Comparison of ENCODE assay signal across 16 cellular contexts in genomic region chr13:20709782-20710181, GRCh38. TPM values are rescaled to one million over a fixed set of nuclear protein-coding genes. Genes with fewer than 3 reads are reported as not detected.
A peak's percentile ranks its signal among the peaks of the same experiment; 100 is the strongest.
DNase-seq lines count a peak whose midpoint lies in the region; ATAC-seq, FAIRE-seq and TF ChIP-seq lines count a peak whose summit lies in the region.
"Had no signal": no experiment of that assay in that cellular context is flagged by ENCODE, and none has a peak within 500 bp of the region (broad histone marks: within the 10 kb centered on the region; RNA-seq: fewer than 3 reads in every experiment).

No MANE protein-coding gene starts in this region.

- TF ChIP-seq POLR2A in A549 (IDR thresholded peaks at IDR 0.05; ENCODE audit: low read length) (no peak), adrenal gland (IDR thresholded peaks at IDR 0.05) (no peak), gastrocnemius medialis (IDR thresholded peaks at IDR 0.05) (no peak)

- TF ChIP-seq CTCF in A549 (IDR thresholded peaks at IDR 0.05) (no peak), adrenal gland (IDR thresholded peaks at IDR 0.05) (no peak), fibroblast of the aortic adventitia (IDR thresholded peaks at IDR 0.05; ENCODE audit: insufficient read depth, low read length) (no peak), gastrocnemius medialis (IDR thresholded peaks at IDR 0.05 in 4 of 5, conservative IDR thresholded peaks at IDR 0.05 in 1 of 5) (no peak)

- H3K27ac ChIP-seq in A549 (no peak overlapping the region), adrenal gland (peak overlapping the region in 3 of 5 donors; percentile 41 to 72 (median 57)), gastrocnemius medialis (peak overlapping the region; percentile 45 to 73 (median 71)), SJCRH30 (no peak overlapping the region)

- H3K9me3 ChIP-seq in A549 (no peaks in the 10 kb centered on the region), adrenal gland (replicated peaks in 1 of 3) (no peaks in the 10 kb centered on the region), gastrocnemius medialis (no peaks in the 10 kb centered on the region), SJCRH30 (replicated peaks) (no peaks in the 10 kb centered on the region)

- DNase-seq in A549 (ENCODE audit: low read depth in 1 of 2, low spot score in 1 of 2) (no peak), adrenal gland (no peak), fibroblast of the aortic adventitia (ENCODE audit: low read depth) (peak; percentile 14), gastrocnemius medialis (no peak), COLO829 (ENCODE audit: low spot score) (no peak), SJCRH30 (no peak), midbrain (lab: John Stamatoyannopoulos, UW) (no peak)
- no peak for DNase-seq in stimulated activated CD4-positive, alpha-beta T cell treated with anti-CD3 and anti-CD28 coated beads, Interleukin-2, amount 100 ng/mL, for 24 hours
- DNase-seq: Calu3; CD4-positive, CD25-positive, alpha-beta regulatory T cell; NCI-H1417 treated with DMSO at 0.1 percent for 48 hours; NCI-H2029; NCI-H510A treated with DMSO at 0.1 percent for 48 hours had no signal

- H3K4me3 ChIP-seq in A549 (no peak overlapping the region), adrenal gland (no peak overlapping the region), fibroblast of the aortic adventitia (ENCODE audit: low read depth, low read length) (no peak overlapping the region), gastrocnemius medialis (no peak overlapping the region), SJCRH30 (no peak overlapping the region)

- peaks cover 10% of the 10 kb centered on the region; the same call in 2 of the 3 replicates for H3K4me1 ChIP-seq in A549
- peaks cover 5 to 24% of the 10 kb centered on the region in 2 donors for H3K4me1 ChIP-seq in adrenal gland (replicated peaks in 1 of 2)
- H3K4me1 ChIP-seq in gastrocnemius medialis, result peaks cover 26 to 38% of the 10 kb centered on the region in 2 donors
- peaks cover 26% of the 10 kb centered on the region for H3K4me1 ChIP-seq in SJCRH30

- H3K36me3 ChIP-seq in adrenal gland (replicated peaks in 1 of 2) (no peaks in the 10 kb centered on the region), gastrocnemius medialis (no peaks in the 10 kb centered on the region), SJCRH30 (no peaks in the 10 kb centered on the region)

- WGBS in A549 (ENCODE audit: missing lambda C conversion rate), result 24% methylated on average over 4 of the region's 4 CpGs
- 36 to 44% (median 43%) methylated on average over 4 of the region's 4 CpGs for WGBS in adrenal gland, 4 donors

- ATAC-seq in A549 (no peak), gastrocnemius medialis (no peak)

- no peak for TF ChIP-seq EP300 in A549 (IDR thresholded peaks at IDR 0.05)

- no peak for TF ChIP-seq RAD21 in A549 (conservative IDR thresholded peaks at IDR 0.05 in 1 of 2, IDR thresholded peaks at IDR 0.05 in 1 of 2)

- no peaks in the 10 kb centered on the region for H3K27me3 ChIP-seq in adrenal gland
- no peaks in the 10 kb centered on the region for H3K27me3 ChIP-seq in gastrocnemius medialis
- no peaks in the 10 kb centered on the region for H3K27me3 ChIP-seq in SJCRH30

- POLR2A ChIA-PET in A549 (lab: Yijun Ruan, JAX), result interaction anchor here (0.6 kb wide), 1 partner anchor 62 kb away, joined by 3 read pairs; no protein-coding TSS in a partner anchor

- CTCF ChIA-PET in A549 (lab: Yijun Ruan, JAX), result interaction anchor here (1.4 kb wide), 1 partner anchor 118 kb away, joined by 5 read pairs; no protein-coding TSS in a partner anchor

- in situ Hi-C loops in gastrocnemius medialis (cut with MboI; ENCODE audit: low sequenced_read_pairs in 4 of 4), result loop anchor here (5.0 to 25.0 kb wide), 5 partner anchors 118 to 228 kb away; no protein-coding TSS in a partner anchor

- H3K4me2 ChIP-seq in A549, result peak overlapping the region; percentile 28; the same call in 1 of the 3 replicates

- FAIRE-seq in A549 (lab: Jason Lieb, UNC), result no peak
- FAIRE-seq: A204.1, GM18507, RCC 7860 had no signal

- intact Hi-C loops in adrenal gland (cut with DNase I) (loop anchor here (5.0 to 10.0 kb wide), 3 partner anchors 113 to 215 kb away; no protein-coding TSS in a partner anchor), gastrocnemius medialis (cut with DNase I; ENCODE audit: low total_unique reads) (loop anchor here (5.0 to 10.0 kb wide), 6 partner anchors 145 to 768 kb away; partner anchors contain the start of genes IFT88, LATS2 and ZDHHC20)

TF ChIP-seq in A549, 52 proteins besides CTCF, POLR2A, EP300 and RAD21:
- TF ChIP-seq SREBF2 (IDR thresholded peaks at IDR 0.05) (no peak), JUNB (IDR thresholded peaks at IDR 0.05) (no peak), EHMT2 (IDR thresholded peaks at IDR 0.05; ENCODE audit: low read depth) (no peak), HOXB5 (CRISPR knock-in tag; IDR thresholded peaks at IDR 0.05) (no peak)
- TF ChIP-seq, protein P1, sequence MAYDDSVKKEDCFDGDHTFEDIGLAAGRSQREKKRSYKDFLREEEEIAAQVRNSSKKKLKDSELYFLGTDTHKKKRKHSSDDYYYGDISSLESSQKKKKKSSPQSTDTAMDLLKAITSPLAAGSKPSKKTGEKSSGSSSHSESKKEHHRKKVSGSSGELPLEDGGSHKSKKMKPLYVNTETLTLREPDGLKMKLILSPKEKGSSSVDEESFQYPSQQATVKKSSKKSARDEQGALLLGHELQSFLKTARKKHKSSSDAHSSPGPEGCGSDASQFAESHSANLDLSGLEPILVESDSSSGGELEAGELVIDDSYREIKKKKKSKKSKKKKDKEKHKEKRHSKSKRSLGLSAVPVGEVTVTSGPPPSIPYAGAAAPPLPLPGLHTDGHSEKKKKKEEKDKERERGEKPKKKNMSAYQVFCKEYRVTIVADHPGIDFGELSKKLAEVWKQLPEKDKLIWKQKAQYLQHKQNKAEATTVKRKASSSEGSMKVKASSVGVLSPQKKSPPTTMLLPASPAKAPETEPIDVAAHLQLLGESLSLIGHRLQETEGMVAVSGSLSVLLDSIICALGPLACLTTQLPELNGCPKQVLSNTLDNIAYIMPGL (CRISPR knock-in tag; IDR thresholded peaks at IDR 0.05; ENCODE audit: borderline replicate concordance), result no peak

RNA-seq across cellular contexts. Expression of gene IL17D, which starts 6.3 kb away (rescaled TPM):
- polyA plus RNA-seq in A549 (2011; rRNA removed) (0.30 and 0.32 TPM in 2 replicates), A549 (2017; fragmentation: RNase III; extraction: RNeasy Plus Mini Kit Qiagen cat#74134 plus additional on column Dnase treatment) (0.38 to 0.67 TPM (median 0.44 TPM) in 3 replicates), adrenal gland (under 1 TPM; 0.64 to 0.94 (median 0.75) TPM)
- polyA plus RNA-seq in A549 (2012; cell fraction: cytosol; rRNA removed), result 0.33 and 0.74 TPM in 2 replicates
- 0.48 and 0.67 TPM in 2 replicates for polyA plus RNA-seq in A549 (2012; cell fraction: nucleus; rRNA removed)
- not detected in 2 replicates for polyA minus RNA-seq in A549 (2011; rRNA and poly(A)+ RNA removed)
- total RNA-seq in adrenal gland (1 to 10 TPM in 6 of 8 donors, under 1 TPM in 2; 0.47 to 3.1 (median 1.9) TPM), fibroblast of the aortic adventitia (ENCODE audit: low replicate concordance) (1.6 and 5.0 TPM in 2 replicates), gastrocnemius medialis (10 to 100 TPM in 1 of 4 donors, 1 to 10 TPM in 3; 2.2 to 14.2 (median 3.0) TPM)
- 0.56 and 1.4 TPM in 2 replicates for total RNA-seq in SJCRH30 (2014; rRNA removed; shearing (Covaris generic))
- total RNA-seq: CD4-positive, CD25-positive, alpha-beta regulatory T cell had no signal

Comparison
In these comparisons a context has a peak if more than half of its experiments do, and no peak if none do; other contexts are left out.
1. H3K27ac ChIP-seq: peak in adrenal gland (3 of 5) and gastrocnemius medialis (4 of 4); none in A549 (0 of 2) and SJCRH30 (single experiment).